Comparison of ENCODE assay signal across 1 cellular context in the genomic region with DNA sequence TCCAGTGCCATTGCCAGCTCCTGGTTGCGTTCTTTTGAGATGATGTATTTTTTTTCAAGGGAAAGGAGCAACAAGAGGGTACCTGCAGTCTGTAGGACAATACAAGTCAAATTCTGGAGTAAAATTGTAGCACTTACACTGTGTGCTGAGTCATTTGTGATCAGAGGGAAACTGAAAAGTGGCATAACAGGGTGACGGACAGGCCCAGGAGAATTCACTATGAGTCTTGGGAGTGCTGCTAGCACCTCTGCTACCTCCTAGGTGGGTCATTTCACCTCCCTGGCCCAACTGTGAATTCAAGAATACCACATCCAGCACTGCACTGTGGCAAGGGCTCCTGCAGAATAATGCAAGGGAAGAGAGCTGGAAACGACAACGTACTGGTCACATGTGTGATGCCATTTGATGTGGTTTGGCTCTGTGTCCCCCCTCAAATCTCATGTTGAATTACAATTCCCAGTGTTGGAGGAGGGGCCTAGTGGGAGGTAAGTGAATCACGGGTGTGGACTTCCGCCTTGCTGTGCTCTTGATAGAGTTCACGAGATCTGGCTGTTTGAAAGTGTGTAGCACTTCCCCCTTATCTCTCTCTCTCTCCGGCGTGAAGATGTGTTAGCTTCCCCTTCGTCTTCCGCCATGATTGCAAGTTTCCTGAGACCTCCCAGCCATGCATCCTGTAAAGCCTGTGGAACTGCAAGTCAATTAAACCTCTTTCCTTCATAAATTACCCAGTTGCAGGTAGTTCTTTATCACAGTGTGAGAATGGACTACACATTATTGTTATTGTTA.
TF ChIP-seq lines count a peak whose summit lies in the region.

No MANE protein-coding gene starts in this region.

TF ChIP-seq in K562, 482 proteins besides CTCF, POLR2A, EP300 and RAD21:
- peak; percentile 40; the same call in 1 of the 2 replicates for TF ChIP-seq CXXC5 (CRISPR knock-in tag; IDR thresholded peaks at IDR 0.05)
- 0 out of 2 replicates have a peak, but pooled peaks have one; percentile 22 for TF ChIP-seq ETV1 (tag; conservative IDR thresholded peaks at IDR 0.05; ENCODE audit: low read depth)
TF ChIP-seq in K562: peak in this region for 2; not testable (repeated sequence) for 480.
